ENCODE assay signal across 8 cellular contexts in the genomic region with DNA sequence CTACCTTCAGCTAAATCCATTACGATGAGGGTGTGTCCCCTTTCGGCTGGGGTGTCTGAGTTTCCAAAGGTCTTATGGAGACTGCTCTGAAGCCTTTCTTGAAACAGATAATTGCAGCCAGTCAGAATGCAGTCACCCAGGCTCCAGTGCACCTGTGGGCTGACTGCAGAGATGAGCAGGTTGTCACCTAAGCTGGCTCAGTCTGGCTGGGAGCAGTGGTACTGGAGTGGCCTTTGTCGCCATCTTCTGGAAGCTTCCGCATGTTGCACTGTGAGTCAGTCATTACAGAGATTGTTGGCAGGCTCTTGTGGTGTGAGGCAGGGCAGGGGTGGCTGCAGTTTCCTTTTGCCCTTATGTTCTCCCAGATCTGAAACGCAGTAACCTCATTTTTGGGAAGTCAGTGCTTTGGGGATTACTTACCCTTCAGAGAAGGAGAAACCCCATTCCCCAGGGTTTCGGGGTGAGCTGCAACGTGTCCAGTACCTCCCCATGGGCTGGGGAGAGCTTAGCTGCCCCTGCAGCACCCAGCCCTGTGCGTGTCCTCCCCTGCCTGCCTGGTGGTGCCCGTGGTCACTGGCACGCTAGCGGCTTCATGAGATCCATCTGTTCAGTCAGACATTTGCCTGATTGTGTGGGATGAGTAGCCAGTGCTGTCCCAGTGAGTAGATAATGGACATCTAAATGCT. TPM values are rescaled to one million over a fixed set of nuclear protein-coding genes. Genes with fewer than 3 reads are reported as not detected.
DNase-seq lines count a peak whose midpoint lies in the region; ATAC-seq, FAIRE-seq and TF ChIP-seq lines count a peak whose summit lies in the region.

No MANE protein-coding gene starts in this region.

- DNase-seq in Caki2 (ENCODE audit: low read depth) (peak; percentile 63), NCI-H82 treated with DMSO at 0.1 percent for 48 hours (lab: John Stamatoyannopoulos, UW; ENCODE audit: unreplicated experiment) (peak; percentile 54), H1 (ENCODE audit: low read depth in 1 of 2, low spot score in 2 of 2) (peak; percentile 75 to 87), middle frontal gyrus (ENCODE audit: extremely low spot score, low spot score) (peak; percentile 71)
- peak; percentile 40 to 60 for DNase-seq in activated CD8-positive, alpha-beta memory T cell treated with anti-CD3 and anti-CD28 coated beads for 1 hour (ENCODE audit: extremely low read depth in 1 of 2, low read depth in 1 of 2)
- peak; percentile 58 for DNase-seq in stimulated activated CD8-positive, alpha-beta memory T cell treated with anti-CD3 and anti-CD28 coated beads, Interleukin-4, amount 100 ng/mL, for 24 hours (ENCODE audit: low read depth)

- H2AK5ac ChIP-seq in H1 (ENCODE audit: low read depth, low read length), result peak overlapping the region; percentile 58; the same call in 1 of the 2 replicates

- no peaks in the 10 kb centered on the region for H3K27me3 ChIP-seq in H1 (replicated peaks in 1 of 4; ENCODE audit: control insufficient read depth in 3 of 4, extremely low read depth in 1 of 4, insufficient read depth in 3 of 4, low read length in 3 of 4)

- H3K79me1 ChIP-seq in H1 (ENCODE audit: low read depth, low read length), result no peaks in the 10 kb centered on the region

- H3K4me3 ChIP-seq in H1 (ENCODE audit: extremely low read depth in 1 of 4, insufficient read depth in 2 of 4, low read depth in 3 of 4, low read length in 4 of 4), result no peak overlapping the region

- H4K8ac ChIP-seq in H1 (ENCODE audit: extremely low read depth, insufficient read depth, low read length), result 0 out of 2 replicates have a peak overlapping the region, but pooled peaks have one; percentile 18

- H2BK20ac ChIP-seq in H1 (ENCODE audit: low read length), result no peak overlapping the region

- H2AFZ ChIP-seq in H1 (ENCODE audit: low read length), result no peak overlapping the region

- in situ Hi-C loops in Caki2 (cut with HindIII; ENCODE audit: low pct_unique_long_range_greater_than_20kb, low sequenced_read_pairs), result no loop called here

- no peak overlapping the region for H3K4me2 ChIP-seq in H1 (ENCODE audit: insufficient read depth in 1 of 2, low read depth in 2 of 2, low read length in 2 of 2)

- no peaks in the 10 kb centered on the region for H3K23me2 ChIP-seq in H1 (ENCODE audit: low read depth, low read length)

- no peak overlapping the region for H3K9ac ChIP-seq in H1 (replicated peaks in 1 of 4; ENCODE audit: extremely low read depth in 1 of 4, low read depth in 3 of 4, low read length in 3 of 4)

- peaks cover 0 to 1% of the 10 kb centered on the region in 2 experiments for H4K20me1 ChIP-seq in H1 (replicated peaks in 1 of 2; ENCODE audit: control insufficient read depth in 1 of 2, insufficient read depth in 2 of 2, low read length in 2 of 2)

- no peak overlapping the region for H3K27ac ChIP-seq in H1 (ENCODE audit: low read depth, low read length)

- no peak overlapping the region for H3K18ac ChIP-seq in H1 (ENCODE audit: extremely low read depth, low read length)

- H3K36me3 ChIP-seq in H1 (ENCODE audit: control insufficient read depth in 2 of 4, insufficient read depth in 4 of 4, low read length in 3 of 4), result no peaks in the 10 kb centered on the region

- H4K91ac ChIP-seq in H1 (replicated peaks; ENCODE audit: insufficient read length, low read length), result no peak overlapping the region

- 65% methylated on average over 11 of the region's 11 CpGs; no CpG with 5 or more reads in 1 of the 2 experiments for WGBS in H1 (ENCODE audit: extremely low coverage in 1 of 2, insufficient coverage in 1 of 2, insufficient read length in 1 of 2, insufficient replicate concordance in 2 of 2, low coverage in 1 of 2, low lambda C conversion rate in 2 of 2, missing lambda C conversion rate in 1 of 2), 2 experiments

- H4K5ac ChIP-seq in H1 (ENCODE audit: insufficient read length, low read depth, low read length), result no peak overlapping the region

- no peak overlapping the region for H3K4ac ChIP-seq in H1 (replicated peaks; ENCODE audit: insufficient read length, low read depth, low read length)

- CTCF ChIA-PET in H1 (lab: Charles Lee; ENCODE audit: partially characterized antibody), result interaction anchor here (0.8 to 19.1 kb wide), 46 partner anchors 12 to 1087 kb away, joined by 3 to 610 read pairs (median 5); a partner anchor contains a TSS

- H3K56ac ChIP-seq in H1 (replicated peaks; ENCODE audit: insufficient read length, low read depth, low read length), result no peak overlapping the region

- TF ChIP-seq POLR2A in H1 (IDR thresholded peaks at IDR 0.05; ENCODE audit: control extremely low read depth in 1 of 2, low read depth in 2 of 2, low read length in 2 of 2), result no peak

- POLR2A ChIA-PET in H1 (lab: Charles Lee; ENCODE audit: partially characterized antibody), result interaction anchor here (2.0 kb wide), 1 partner anchor 12 kb away, joined by 9 read pairs; no protein-coding TSS in a partner anchor

- H3K79me2 ChIP-seq in H1 (ENCODE audit: control insufficient read depth in 1 of 2, insufficient read depth in 2 of 2, low read length in 2 of 2), result no peaks in the 10 kb centered on the region

- H3K9me3 ChIP-seq in H1 (ENCODE audit: insufficient read depth in 2 of 2, low read depth in 1 of 2, low read length in 1 of 2), result no peaks in the 10 kb centered on the region

- TF ChIP-seq CTCF in H1 (IDR thresholded peaks at IDR 0.05; ENCODE audit: control extremely low read depth in 1 of 3, insufficient read depth in 1 of 3, low read depth in 1 of 3, low read length in 3 of 3), result peak; percentile 91 to 97 (median 96)

- no peak overlapping the region; the same call in 1 of the 2 replicates for H2BK12ac ChIP-seq in H1 (ENCODE audit: low read depth, low read length)

- no peak overlapping the region for H2BK5ac ChIP-seq in H1 (ENCODE audit: low read depth, low read length)

- H3K23ac ChIP-seq in H1 (ENCODE audit: insufficient read length), result no peak overlapping the region

- TF ChIP-seq EP300 in H1 (IDR thresholded peaks at IDR 0.05; ENCODE audit: borderline replicate concordance in 1 of 2, low read depth in 2 of 2, low read length in 2 of 2), result peak in 1 of 2 experiments; percentile 8; a peak in 1 of 3 replicates

- ATAC-seq in GM19468 (IDR thresholded peaks at IDR 0.05; ENCODE audit: extremely low read depth, unreplicated experiment) (peak; percentile 57), HG03565 (IDR thresholded peaks at IDR 0.05; ENCODE audit: unreplicated experiment) (peak; percentile 90)

- no peaks in the 10 kb centered on the region; a peak in 2 of 7 replicates for H3K4me1 ChIP-seq in H1 (replicated peaks in 1 of 4; ENCODE audit: control insufficient read depth in 3 of 4, insufficient read depth in 4 of 4, low read length in 3 of 4)

- FAIRE-seq in H1 (lab: Jason Lieb, UNC), result peak; percentile 69

- H2BK15ac ChIP-seq in H1 (ENCODE audit: low read length), result 0 out of 2 replicates have a peak overlapping the region, but pooled peaks have one; percentile 33

- no peak overlapping the region for H3K14ac ChIP-seq in H1 (ENCODE audit: insufficient read length)

- peak; percentile 100 for TF ChIP-seq RAD21 in H1 (IDR thresholded peaks at IDR 0.05 in 1 of 2, conservative IDR thresholded peaks at IDR 0.05 in 1 of 2; ENCODE audit: low read depth in 2 of 2, low read length in 2 of 2)

- H2BK120ac ChIP-seq in H1 (replicated peaks; ENCODE audit: low read depth, low read length), result no peak overlapping the region

TF ChIP-seq in H1, 55 proteins besides CTCF, POLR2A, EP300 and RAD21:
- TF ChIP-seq SIN3A (conservative IDR thresholded peaks at IDR 0.05 in 1 of 2, IDR thresholded peaks at IDR 0.05 in 1 of 2; ENCODE audit: low read depth in 1 of 2, low read length in 2 of 2) (peak in 1 of 2 experiments; percentile 78; a peak in 2 of 4 replicates), ZNF274 (IDR thresholded peaks at IDR 0.05; ENCODE audit: borderline replicate concordance, extremely low read depth, low read length) (no peak), TCF12 (IDR thresholded peaks at IDR 0.05; ENCODE audit: low read depth, low read length) (peak; percentile 52; the same call in 1 of the 2 replicates), SIRT6 (IDR thresholded peaks at IDR 0.05; ENCODE audit: low read length) (no peak), RXRA (IDR thresholded peaks at IDR 0.05; ENCODE audit: insufficient read depth, low read depth, low read length) (no peak), JUND (IDR thresholded peaks at IDR 0.05; ENCODE audit: low read length) (peak; percentile 59), HDAC6 (IDR thresholded peaks at IDR 0.05; ENCODE audit: low read depth, low read length) (no peak), YY1 (IDR thresholded peaks at IDR 0.05; ENCODE audit: low read depth, low read length) (peak; percentile 44; the same call in 1 of the 2 replicates), NANOG (IDR thresholded peaks at IDR 0.05; ENCODE audit: insufficient read depth, low read depth, low read length, poor library complexity, severe bottlenecking) (no peak), FOSL1 (IDR thresholded peaks at IDR 0.05; ENCODE audit: insufficient read depth, low read depth, low read length) (no peak), CEBPB (IDR thresholded peaks at IDR 0.05; ENCODE audit: low read depth, low read length) (0 out of 2 replicates have a peak, but pooled peaks have one; percentile 29)
- TF ChIP-seq, protein P1, sequence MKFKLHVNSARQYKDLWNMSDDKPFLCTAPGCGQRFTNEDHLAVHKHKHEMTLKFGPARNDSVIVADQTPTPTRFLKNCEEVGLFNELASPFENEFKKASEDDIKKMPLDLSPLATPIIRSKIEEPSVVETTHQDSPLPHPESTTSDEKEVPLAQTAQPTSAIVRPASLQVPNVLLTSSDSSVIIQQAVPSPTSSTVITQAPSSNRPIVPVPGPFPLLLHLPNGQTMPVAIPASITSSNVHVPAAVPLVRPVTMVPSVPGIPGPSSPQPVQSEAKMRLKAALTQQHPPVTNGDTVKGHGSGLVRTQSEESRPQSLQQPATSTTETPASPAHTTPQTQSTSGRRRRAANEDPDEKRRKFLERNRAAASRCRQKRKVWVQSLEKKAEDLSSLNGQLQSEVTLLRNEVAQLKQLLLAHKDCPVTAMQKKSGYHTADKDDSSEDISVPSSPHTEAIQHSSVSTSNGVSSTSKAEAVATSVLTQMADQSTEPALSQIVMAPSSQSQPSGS (IDR thresholded peaks at IDR 0.05; ENCODE audit: low read length), result 0 out of 2 replicates have a peak, but pooled peaks have one; percentile 30
TF ChIP-seq in H1: peak in this region for 6.

RNA-seq across cellular contexts. Expression of a gene that starts 48.0 kb away (rescaled TPM):
- 98.0 and 109 TPM in 2 replicates for total RNA-seq in Caki2 (2014; rRNA removed; shearing (Covaris generic); ENCODE audit: low replicate concordance)
- 4.4 and 5.2 TPM in 2 replicates for total RNA-seq in H1 (2021; fragmentation: NEBNext Ultra II Directional; extraction: Animal tissue kit (Norgen Biotek cat#: 25700))
- 1.6 and 3.0 TPM in 2 replicates for polyA plus RNA-seq in H1 (2011; rRNA removed)
- polyA plus RNA-seq in H1 (2011; cell fraction: cytosol; rRNA removed), result 3.4 TPM
- polyA plus RNA-seq in H1 (2011; cell fraction: nucleus; rRNA removed), result 3.5 TPM
- 3.9 to 9.8 TPM (median 4.9 TPM) in 4 replicates for polyA plus RNA-seq in H1 (2012, experiment 1 of 2)
- polyA plus RNA-seq in H1 (2012, experiment 2 of 2), result 3.1 TPM
- 3.2 TPM for polyA plus RNA-seq in H1 (2013, experiment 1 of 2)
- 3.3 TPM for polyA plus RNA-seq in H1 (2013, experiment 2 of 2)
- 4.1 and 4.3 TPM in 2 replicates for polyA minus RNA-seq in H1 (2011; rRNA and poly(A)+ RNA removed)
- polyA minus RNA-seq in H1 (2011; cell fraction: cytosol; rRNA and poly(A)+ RNA removed), result 2.3 TPM
- 3.4 TPM for polyA minus RNA-seq in H1 (2011; cell fraction: nucleus; rRNA and poly(A)+ RNA removed)

Comparison
In these comparisons a context has a peak if more than half of its experiments do, and no peak if none do; other contexts are left out.
1. RNA of a gene that starts 48.0 kb away (total RNA-seq): 98.0 to 109 TPM in Caki2; 4.4 to 5.2 TPM in H1; every median in the first group is over 10 times any median in the second.
2. Peak in every context shown above with its lines, with median percentiles within 50 percentile points of each other: DNase-seq.